ENCODE assay signal across 1 cellular context in the genomic region with DNA sequence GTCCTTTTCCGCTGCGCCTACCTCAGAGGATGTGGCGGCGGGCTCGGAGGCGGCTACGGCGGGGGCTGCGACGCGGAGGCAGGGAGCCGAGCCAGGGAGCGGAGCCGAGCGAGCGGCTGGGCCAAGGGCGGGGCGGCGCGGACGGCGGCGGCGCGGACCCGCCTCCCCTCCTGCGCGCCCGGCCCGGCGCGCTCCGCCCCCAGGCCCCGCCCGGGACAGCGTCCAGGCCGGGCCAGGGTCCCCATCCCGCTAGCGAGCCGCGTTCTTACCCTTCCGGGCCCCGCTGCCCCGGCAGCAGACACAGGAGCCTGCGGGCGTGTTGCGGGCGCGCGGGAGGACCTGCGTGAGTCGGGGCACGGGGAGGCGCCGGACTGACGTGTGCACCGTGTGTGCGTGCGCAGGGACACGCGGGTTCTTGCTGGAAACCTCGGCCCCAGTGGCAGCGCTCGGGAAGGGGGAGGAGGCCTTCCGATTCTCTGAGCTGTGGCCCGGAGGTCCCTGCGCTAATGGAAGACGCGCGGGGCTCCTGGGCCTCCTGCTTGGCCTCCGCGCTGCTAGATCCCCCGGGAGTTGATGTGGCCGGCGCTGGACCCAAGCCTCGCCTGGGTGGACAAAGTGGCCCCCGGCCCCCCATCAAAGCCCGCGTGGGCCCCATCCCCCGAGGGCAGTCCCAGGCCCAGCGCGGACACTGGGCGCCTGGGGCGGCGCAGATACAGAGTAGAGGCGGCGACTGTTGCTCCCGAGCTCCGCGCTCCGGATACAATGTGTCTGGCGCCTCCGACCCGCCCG.
TF ChIP-seq lines count a peak whose summit lies in the region.

A gene with protein sequence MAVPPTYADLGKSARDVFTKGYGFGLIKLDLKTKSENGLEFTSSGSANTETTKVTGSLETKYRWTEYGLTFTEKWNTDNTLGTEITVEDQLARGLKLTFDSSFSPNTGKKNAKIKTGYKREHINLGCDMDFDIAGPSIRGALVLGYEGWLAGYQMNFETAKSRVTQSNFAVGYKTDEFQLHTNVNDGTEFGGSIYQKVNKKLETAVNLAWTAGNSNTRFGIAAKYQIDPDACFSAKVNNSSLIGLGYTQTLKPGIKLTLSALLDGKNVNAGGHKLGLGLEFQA (minus strand): TSS at position 350 of the 789 bp plus-strand sequence. CDS start 11,963 bp downstream, outside the sequence.

TF ChIP-seq in H1, 55 proteins besides CTCF, POLR2A, EP300 and RAD21 (continued from another document):
- no peak for TF ChIP-seq ATF2 (IDR thresholded peaks at IDR 0.05; ENCODE audit: low read length)
- TF ChIP-seq TAF7 (optimal IDR thresholded peaks at IDR 0.05; ENCODE audit: borderline replicate concordance, low read depth, low read length), result peak; percentile 35
- no peak for TF ChIP-seq TEAD4 (IDR thresholded peaks at IDR 0.05; ENCODE audit: low read depth, low read length)
- TF ChIP-seq TBP (IDR thresholded peaks at IDR 0.05; ENCODE audit: low read depth, low read length), result peak; percentile 68; the same call in 1 of the 2 replicates
- TF ChIP-seq, protein P1, sequence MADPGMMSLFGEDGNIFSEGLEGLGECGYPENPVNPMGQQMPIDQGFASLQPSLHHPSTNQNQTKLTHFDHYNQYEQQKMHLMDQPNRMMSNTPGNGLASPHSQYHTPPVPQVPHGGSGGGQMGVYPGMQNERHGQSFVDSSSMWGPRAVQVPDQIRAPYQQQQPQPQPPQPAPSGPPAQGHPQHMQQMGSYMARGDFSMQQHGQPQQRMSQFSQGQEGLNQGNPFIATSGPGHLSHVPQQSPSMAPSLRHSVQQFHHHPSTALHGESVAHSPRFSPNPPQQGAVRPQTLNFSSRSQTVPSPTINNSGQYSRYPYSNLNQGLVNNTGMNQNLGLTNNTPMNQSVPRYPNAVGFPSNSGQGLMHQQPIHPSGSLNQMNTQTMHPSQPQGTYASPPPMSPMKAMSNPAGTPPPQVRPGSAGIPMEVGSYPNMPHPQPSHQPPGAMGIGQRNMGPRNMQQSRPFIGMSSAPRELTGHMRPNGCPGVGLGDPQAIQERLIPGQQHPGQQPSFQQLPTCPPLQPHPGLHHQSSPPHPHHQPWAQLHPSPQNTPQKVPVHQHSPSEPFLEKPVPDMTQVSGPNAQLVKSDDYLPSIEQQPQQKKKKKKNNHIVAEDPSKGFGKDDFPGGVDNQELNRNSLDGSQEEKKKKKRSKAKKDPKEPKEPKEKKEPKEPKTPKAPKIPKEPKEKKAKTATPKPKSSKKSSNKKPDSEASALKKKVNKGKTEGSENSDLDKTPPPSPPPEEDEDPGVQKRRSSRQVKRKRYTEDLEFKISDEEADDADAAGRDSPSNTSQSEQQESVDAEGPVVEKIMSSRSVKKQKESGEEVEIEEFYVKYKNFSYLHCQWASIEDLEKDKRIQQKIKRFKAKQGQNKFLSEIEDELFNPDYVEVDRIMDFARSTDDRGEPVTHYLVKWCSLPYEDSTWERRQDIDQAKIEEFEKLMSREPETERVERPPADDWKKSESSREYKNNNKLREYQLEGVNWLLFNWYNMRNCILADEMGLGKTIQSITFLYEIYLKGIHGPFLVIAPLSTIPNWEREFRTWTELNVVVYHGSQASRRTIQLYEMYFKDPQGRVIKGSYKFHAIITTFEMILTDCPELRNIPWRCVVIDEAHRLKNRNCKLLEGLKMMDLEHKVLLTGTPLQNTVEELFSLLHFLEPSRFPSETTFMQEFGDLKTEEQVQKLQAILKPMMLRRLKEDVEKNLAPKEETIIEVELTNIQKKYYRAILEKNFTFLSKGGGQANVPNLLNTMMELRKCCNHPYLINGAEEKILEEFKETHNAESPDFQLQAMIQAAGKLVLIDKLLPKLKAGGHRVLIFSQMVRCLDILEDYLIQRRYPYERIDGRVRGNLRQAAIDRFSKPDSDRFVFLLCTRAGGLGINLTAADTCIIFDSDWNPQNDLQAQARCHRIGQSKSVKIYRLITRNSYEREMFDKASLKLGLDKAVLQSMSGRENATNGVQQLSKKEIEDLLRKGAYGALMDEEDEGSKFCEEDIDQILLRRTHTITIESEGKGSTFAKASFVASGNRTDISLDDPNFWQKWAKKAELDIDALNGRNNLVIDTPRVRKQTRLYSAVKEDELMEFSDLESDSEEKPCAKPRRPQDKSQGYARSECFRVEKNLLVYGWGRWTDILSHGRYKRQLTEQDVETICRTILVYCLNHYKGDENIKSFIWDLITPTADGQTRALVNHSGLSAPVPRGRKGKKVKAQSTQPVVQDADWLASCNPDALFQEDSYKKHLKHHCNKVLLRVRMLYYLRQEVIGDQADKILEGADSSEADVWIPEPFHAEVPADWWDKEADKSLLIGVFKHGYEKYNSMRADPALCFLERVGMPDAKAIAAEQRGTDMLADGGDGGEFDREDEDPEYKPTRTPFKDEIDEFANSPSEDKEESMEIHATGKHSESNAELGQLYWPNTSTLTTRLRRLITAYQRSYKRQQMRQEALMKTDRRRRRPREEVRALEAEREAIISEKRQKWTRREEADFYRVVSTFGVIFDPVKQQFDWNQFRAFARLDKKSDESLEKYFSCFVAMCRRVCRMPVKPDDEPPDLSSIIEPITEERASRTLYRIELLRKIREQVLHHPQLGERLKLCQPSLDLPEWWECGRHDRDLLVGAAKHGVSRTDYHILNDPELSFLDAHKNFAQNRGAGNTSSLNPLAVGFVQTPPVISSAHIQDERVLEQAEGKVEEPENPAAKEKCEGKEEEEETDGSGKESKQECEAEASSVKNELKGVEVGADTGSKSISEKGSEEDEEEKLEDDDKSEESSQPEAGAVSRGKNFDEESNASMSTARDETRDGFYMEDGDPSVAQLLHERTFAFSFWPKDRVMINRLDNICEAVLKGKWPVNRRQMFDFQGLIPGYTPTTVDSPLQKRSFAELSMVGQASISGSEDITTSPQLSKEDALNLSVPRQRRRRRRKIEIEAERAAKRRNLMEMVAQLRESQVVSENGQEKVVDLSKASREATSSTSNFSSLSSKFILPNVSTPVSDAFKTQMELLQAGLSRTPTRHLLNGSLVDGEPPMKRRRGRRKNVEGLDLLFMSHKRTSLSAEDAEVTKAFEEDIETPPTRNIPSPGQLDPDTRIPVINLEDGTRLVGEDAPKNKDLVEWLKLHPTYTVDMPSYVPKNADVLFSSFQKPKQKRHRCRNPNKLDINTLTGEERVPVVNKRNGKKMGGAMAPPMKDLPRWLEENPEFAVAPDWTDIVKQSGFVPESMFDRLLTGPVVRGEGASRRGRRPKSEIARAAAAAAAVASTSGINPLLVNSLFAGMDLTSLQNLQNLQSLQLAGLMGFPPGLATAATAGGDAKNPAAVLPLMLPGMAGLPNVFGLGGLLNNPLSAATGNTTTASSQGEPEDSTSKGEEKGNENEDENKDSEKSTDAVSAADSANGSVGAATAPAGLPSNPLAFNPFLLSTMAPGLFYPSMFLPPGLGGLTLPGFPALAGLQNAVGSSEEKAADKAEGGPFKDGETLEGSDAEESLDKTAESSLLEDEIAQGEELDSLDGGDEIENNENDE (IDR thresholded peaks at IDR 0.05; ENCODE audit: insufficient replicate concordance, low read length), result no peak
- no peak for TF ChIP-seq MAFK (IDR thresholded peaks at IDR 0.05; ENCODE audit: low read depth, low read length)
- TF ChIP-seq HDAC2 (IDR thresholded peaks at IDR 0.05; ENCODE audit: borderline replicate concordance in 1 of 2, low read depth in 2 of 2, low read length in 2 of 2), result peak; percentile 17 to 45; a peak in 1 of 4 replicates
- TF ChIP-seq CTBP2 (IDR thresholded peaks at IDR 0.05; ENCODE audit: borderline replicate concordance, insufficient read depth, insufficient read length, low read length), result peak; percentile 28
- TF ChIP-seq YY1 (IDR thresholded peaks at IDR 0.05; ENCODE audit: low read depth, low read length), result no peak
- no peak for TF ChIP-seq RNF2 (IDR thresholded peaks at IDR 0.05; ENCODE audit: borderline replicate concordance, low read depth, low read length, missing control alignments, poor library complexity, severe bottlenecking)
- peak; percentile 38; the same call in 1 of the 2 replicates for TF ChIP-seq MAX (IDR thresholded peaks at IDR 0.05)
- TF ChIP-seq CHD1 (IDR thresholded peaks at IDR 0.05; ENCODE audit: low read depth, low read length), result no peak
- no peak for TF ChIP-seq KDM1A (IDR thresholded peaks at IDR 0.05; ENCODE audit: borderline replicate concordance, low read length)
- 0 out of 2 replicates have a peak, but pooled peaks have one; percentile 8 for TF ChIP-seq BACH1 (IDR thresholded peaks at IDR 0.05; ENCODE audit: low read length)
- TF ChIP-seq KDM4A (IDR thresholded peaks at IDR 0.05; ENCODE audit: low read depth, low read length, severe bottlenecking), result peak; percentile 65
- TF ChIP-seq PHF8 (conservative IDR thresholded peaks at IDR 0.05; ENCODE audit: low read depth, low read length), result peak; percentile 63
- TF ChIP-seq HDAC6 (IDR thresholded peaks at IDR 0.05; ENCODE audit: low read depth, low read length), result no peak
- no peak for TF ChIP-seq SP2 (IDR thresholded peaks at IDR 0.05; ENCODE audit: low read length)
- peak; percentile 50 for TF ChIP-seq ASH2L (IDR thresholded peaks at IDR 0.05; ENCODE audit: low read length)
- TF ChIP-seq TCF12 (IDR thresholded peaks at IDR 0.05; ENCODE audit: low read depth, low read length), result no peak
- peak; percentile 57 for TF ChIP-seq POLR2AphosphoS5 (IDR thresholded peaks at IDR 0.05; ENCODE audit: low read depth, low read length)
